ENCODE assay signal across 8 cellular contexts in the genomic region with DNA sequence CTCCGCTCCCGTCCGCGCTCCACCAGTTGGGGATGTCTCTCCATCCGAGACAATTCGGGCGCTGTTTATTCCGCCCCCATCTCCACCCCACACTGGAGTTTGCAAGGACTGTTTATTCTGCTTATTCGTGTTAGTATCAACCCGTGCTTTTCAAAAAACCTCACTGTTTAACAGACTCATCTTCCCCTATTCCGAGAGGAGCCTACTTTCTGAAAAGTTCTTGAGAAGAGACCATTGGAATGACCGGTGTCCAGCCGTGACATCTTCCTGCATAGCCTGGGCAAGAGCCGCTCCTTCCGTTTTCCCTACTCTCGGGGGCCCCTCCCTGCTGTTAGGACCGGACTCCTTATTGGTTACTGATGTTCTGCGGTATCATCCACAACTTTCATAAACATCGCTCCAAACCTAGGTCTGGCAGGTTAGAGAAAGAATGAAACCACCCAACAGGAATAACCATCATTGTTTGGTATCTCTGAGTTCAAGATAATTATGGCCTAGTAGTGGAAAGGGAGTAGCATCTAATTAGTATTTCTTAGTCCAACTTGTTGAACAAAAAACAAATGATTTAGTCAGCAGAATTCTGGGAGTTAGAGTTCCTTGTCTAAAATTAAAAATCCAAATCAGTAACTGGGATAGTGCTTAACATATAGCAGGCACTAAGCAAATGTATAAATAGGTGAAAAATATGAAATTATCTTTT. TPM values are rescaled to one million over a fixed set of nuclear protein-coding genes. Genes with fewer than 3 reads are reported as not detected.
DNase-seq lines count a peak whose midpoint lies in the region; ATAC-seq and TF ChIP-seq lines count a peak whose summit lies in the region.

No MANE protein-coding gene starts in this region.

- TSS peak; percentile 77 for BruUV-seq in Calu3 (replicated peaks; lab: Mats Ljungman, UMichigan)

- CTCF ChIA-PET in Calu3 (lab: Charles Lee) = no interaction called here

- H3K4me1 ChIP-seq in gastroesophageal sphincter = peaks cover 0 to 48% (median 10%) of the 10 kb centered on the region in 3 donors
- H3K4me1 ChIP-seq in tibial nerve = peaks cover 0 to 47% (median 7%) of the 10 kb centered on the region in 4 donors

- intact Hi-C loops in Calu3 (cut with micrococcal nuclease; ENCODE audit: unreplicated experiment) = loop anchor here (2.0 kb wide), 1 partner anchor 54 kb away; the partner anchor contains the start of gene PRPF38B

- TF ChIP-seq CTCF in Calu3 (IDR thresholded peaks at IDR 0.05; ENCODE audit: unreplicated experiment) = no peak
- TF ChIP-seq CTCF in gastroesophageal sphincter (IDR thresholded peaks at IDR 0.05) = no peak
- TF ChIP-seq CTCF in neural crest cell (conservative IDR thresholded peaks at IDR 0.05) = no peak
- no peak for TF ChIP-seq CTCF in tibial nerve (IDR thresholded peaks at IDR 0.05)

- H3K27me3 Mint-ChIP-seq in Calu3 (ENCODE audit: unreplicated experiment) = no peaks in the 10 kb centered on the region
- no peaks in the 10 kb centered on the region for H3K27me3 Mint-ChIP-seq in neural crest cell (ENCODE audit: low read depth)

- H3K36me3 ChIP-seq in gastroesophageal sphincter = no peaks in the 10 kb centered on the region
- H3K36me3 ChIP-seq in tibial nerve = peaks cover 0 to 1% (median 0%) of the 10 kb centered on the region in 3 donors

- H3K4me1 Mint-ChIP-seq in Calu3 (ENCODE audit: low read depth, unreplicated experiment) (peaks cover 19% of the 10 kb centered on the region), neural crest cell (peaks cover 17% of the 10 kb centered on the region)

- H3K9me3 ChIP-seq in gastroesophageal sphincter (no peaks in the 10 kb centered on the region), tibial nerve (no peaks in the 10 kb centered on the region)

- TF ChIP-seq EP300 in gastroesophageal sphincter (IDR thresholded peaks at IDR 0.05) (no peak), tibial nerve (IDR thresholded peaks at IDR 0.05) (peak in 1 of 2 donors; percentile 59)

- WGBS in gastroesophageal sphincter (ENCODE audit: low coverage in 1 of 2), 2 donors = 0 to 1% methylated on average over 12 to 19 of the region's 19 CpGs
- WGBS in tibial nerve, 2 donors = 1% methylated on average over 19 of the region's 19 CpGs

- no peaks in the 10 kb centered on the region for H3K9me3 Mint-ChIP-seq in Calu3 (ENCODE audit: low read depth, unreplicated experiment)
- H3K9me3 Mint-ChIP-seq in activated naive CD4-positive, alpha-beta T cell treated with anti-CD3 and anti-CD28 coated beads, Interleukin-2, amount 50 U/mL, for 72 hours = no peaks in the 10 kb centered on the region
- H3K9me3 Mint-ChIP-seq in neural crest cell = peaks cover 3% of the 10 kb centered on the region

- no peaks in the 10 kb centered on the region for H3K27me3 ChIP-seq in gastroesophageal sphincter
- no peaks in the 10 kb centered on the region for H3K27me3 ChIP-seq in tibial nerve

- H3K36me3 Mint-ChIP-seq in Calu3 (ENCODE audit: insufficient read depth, unreplicated experiment) (peaks cover 14% of the 10 kb centered on the region), neural crest cell (ENCODE audit: low read depth) (no peaks in the 10 kb centered on the region)
- H3K36me3 Mint-ChIP-seq in activated naive CD4-positive, alpha-beta T cell treated with anti-CD3 and anti-CD28 coated beads, Interleukin-2, amount 50 U/mL, for 72 hours = peaks cover 14 to 30% of the 10 kb centered on the region in 2 donors

- H3K4me3 Mint-ChIP-seq in Calu3 (ENCODE audit: low read depth, unreplicated experiment) (peak overlapping the region; percentile 85), neural crest cell (peak overlapping the region; percentile 97)

- H3K4me3 ChIP-seq in gastroesophageal sphincter = peak overlapping the region; percentile 62 to 94
- H3K4me3 ChIP-seq in tibial nerve = peak overlapping the region; percentile 47 to 96 (median 73)

- ATAC-seq in GM21390 (IDR thresholded peaks at IDR 0.05; ENCODE audit: unreplicated experiment) (peak; percentile 25), gastroesophageal sphincter (peak; percentile 81)
- peak; percentile 25 to 68 for ATAC-seq in activated naive CD4-positive, alpha-beta T cell treated with anti-CD3 and anti-CD28 coated beads, Interleukin-2, amount 50 U/mL, for 72 hours

- H3K27ac ChIP-seq in gastroesophageal sphincter (peak overlapping the region; percentile 86 to 99 (median 96)), tibial nerve (peak overlapping the region; percentile 90 to 100 (median 96))

- H3K27ac Mint-ChIP-seq in Calu3 (ENCODE audit: unreplicated experiment) (peak overlapping the region; percentile 97), neural crest cell (ENCODE audit: unreplicated experiment) (peak overlapping the region; percentile 98)
- peak overlapping the region; percentile 96 to 98 for H3K27ac Mint-ChIP-seq in activated naive CD4-positive, alpha-beta T cell treated with anti-CD3 and anti-CD28 coated beads, Interleukin-2, amount 50 U/mL, for 72 hours

- peak; percentile 52 to 75 for TF ChIP-seq POLR2A in gastroesophageal sphincter (IDR thresholded peaks at IDR 0.05)
- peak; percentile 33 to 50 for TF ChIP-seq POLR2A in tibial nerve (IDR thresholded peaks at IDR 0.05)

- DNase-seq in Calu3 (peak; percentile 65), HuH-7.5 (ENCODE audit: low spot score) (peak; percentile 65), neural crest cell (ENCODE audit: low read depth, low spot score) (peak; percentile 58), tibial nerve (ENCODE audit: low spot score in 2 of 2) (peak; percentile 56 to 77)
- DNase-seq in activated naive CD4-positive, alpha-beta T cell treated with anti-CD3 and anti-CD28 coated beads, Interleukin-2, amount 50 U/mL, for 72 hours (ENCODE audit: low spot score in 2 of 2) = peak; percentile 45 to 69

TF ChIP-seq in PFSK-1, 5 proteins besides CTCF, POLR2A, EP300 and RAD21:
- peak; percentile 88; the same call in 1 of the 2 replicates for TF ChIP-seq TAF1 (IDR thresholded peaks at IDR 0.05; ENCODE audit: borderline replicate concordance, insufficient read depth, low read length)
- peak; percentile 86 for TF ChIP-seq POLR2AphosphoS5 (IDR thresholded peaks at IDR 0.05; ENCODE audit: low read depth, low read length)
- no peak for TF ChIP-seq FOXP2 (optimal IDR thresholded peaks at IDR 0.05; ENCODE audit: borderline replicate concordance, extremely low read depth, extremely low read length, insufficient read depth)
- TF ChIP-seq, protein P1, sequence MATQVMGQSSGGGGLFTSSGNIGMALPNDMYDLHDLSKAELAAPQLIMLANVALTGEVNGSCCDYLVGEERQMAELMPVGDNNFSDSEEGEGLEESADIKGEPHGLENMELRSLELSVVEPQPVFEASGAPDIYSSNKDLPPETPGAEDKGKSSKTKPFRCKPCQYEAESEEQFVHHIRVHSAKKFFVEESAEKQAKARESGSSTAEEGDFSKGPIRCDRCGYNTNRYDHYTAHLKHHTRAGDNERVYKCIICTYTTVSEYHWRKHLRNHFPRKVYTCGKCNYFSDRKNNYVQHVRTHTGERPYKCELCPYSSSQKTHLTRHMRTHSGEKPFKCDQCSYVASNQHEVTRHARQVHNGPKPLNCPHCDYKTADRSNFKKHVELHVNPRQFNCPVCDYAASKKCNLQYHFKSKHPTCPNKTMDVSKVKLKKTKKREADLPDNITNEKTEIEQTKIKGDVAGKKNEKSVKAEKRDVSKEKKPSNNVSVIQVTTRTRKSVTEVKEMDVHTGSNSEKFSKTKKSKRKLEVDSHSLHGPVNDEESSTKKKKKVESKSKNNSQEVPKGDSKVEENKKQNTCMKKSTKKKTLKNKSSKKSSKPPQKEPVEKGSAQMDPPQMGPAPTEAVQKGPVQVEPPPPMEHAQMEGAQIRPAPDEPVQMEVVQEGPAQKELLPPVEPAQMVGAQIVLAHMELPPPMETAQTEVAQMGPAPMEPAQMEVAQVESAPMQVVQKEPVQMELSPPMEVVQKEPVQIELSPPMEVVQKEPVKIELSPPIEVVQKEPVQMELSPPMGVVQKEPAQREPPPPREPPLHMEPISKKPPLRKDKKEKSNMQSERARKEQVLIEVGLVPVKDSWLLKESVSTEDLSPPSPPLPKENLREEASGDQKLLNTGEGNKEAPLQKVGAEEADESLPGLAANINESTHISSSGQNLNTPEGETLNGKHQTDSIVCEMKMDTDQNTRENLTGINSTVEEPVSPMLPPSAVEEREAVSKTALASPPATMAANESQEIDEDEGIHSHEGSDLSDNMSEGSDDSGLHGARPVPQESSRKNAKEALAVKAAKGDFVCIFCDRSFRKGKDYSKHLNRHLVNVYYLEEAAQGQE (IDR thresholded peaks at IDR 0.05; ENCODE audit: insufficient read depth in 1 of 2, low read depth in 2 of 2, low read length in 2 of 2) = no peak
- peak; percentile 80; the same call in 1 of the 2 replicates for TF ChIP-seq SIN3A (IDR thresholded peaks at IDR 0.05; ENCODE audit: borderline replicate concordance, insufficient read depth, low read length)

RNA-seq across cellular contexts. Expression of gene STXBP3, which starts 0.8 kb away (rescaled TPM):
- total RNA-seq in Calu3 (2022) (30.3 and 32.0 TPM in 2 replicates), gastroesophageal sphincter (100 to 1,000 TPM in 1 of 4 donors, 10 to 100 TPM in 3; 55.8 to 154 (median 79.9) TPM), neural crest cell (31.5 and 32.2 TPM in 2 replicates), tibial nerve (10 to 100 TPM; 51.0 to 75.8 (median 68.9) TPM)
- 17.1 TPM for polyA plus RNA-seq in PFSK-1 (2012; ENCODE audit: insufficient read length, low read depth)
- 10 to 100 TPM; 34.8 to 44.4 TPM for total RNA-seq in activated naive CD4-positive, alpha-beta T cell treated with anti-CD3 and anti-CD28 coated beads, Interleukin-2, amount 50 U/mL, for 72 hours

RNA-seq across cellular contexts. Expression of gene FNDC7, which starts 34.6 kb away (rescaled TPM):
- total RNA-seq in Calu3 (2022) (not detected in 2 replicates), gastroesophageal sphincter (not detected), neural crest cell (not detected in 2 replicates), tibial nerve (not detected)
- not detected for polyA plus RNA-seq in PFSK-1 (2012; ENCODE audit: insufficient read length, low read depth)
- under 1 TPM; 0.07 to 0.31 TPM for total RNA-seq in activated naive CD4-positive, alpha-beta T cell treated with anti-CD3 and anti-CD28 coated beads, Interleukin-2, amount 50 U/mL, for 72 hours

RNA-seq across cellular contexts. Expression of gene PRPF38B, which starts 55.2 kb away (rescaled TPM):
- total RNA-seq in Calu3 (2022) (45.7 and 47.6 TPM in 2 replicates), gastroesophageal sphincter (10 to 100 TPM; 15.2 to 37.0 (median 24.5) TPM), neural crest cell (55.2 and 58.5 TPM in 2 replicates), tibial nerve (10 to 100 TPM; 25.7 to 34.1 (median 29.3) TPM)
- 28.7 TPM for polyA plus RNA-seq in PFSK-1 (2012; ENCODE audit: insufficient read length, low read depth)
- total RNA-seq in activated naive CD4-positive, alpha-beta T cell treated with anti-CD3 and anti-CD28 coated beads, Interleukin-2, amount 50 U/mL, for 72 hours = 10 to 100 TPM; 64.5 to 69.4 TPM

Comparison
In these comparisons a context has a peak if more than half of its experiments do, and no peak if none do; other contexts are left out.
1. Peak in every context shown above with its lines: DNase-seq, ATAC-seq, H3K4me3 ChIP-seq and H3K27ac ChIP-seq.
2. ATAC-seq: peak in every context shown above with its lines; median percentile 81 in gastroesophageal sphincter; 46 in activated naive CD4-positive, alpha-beta T cell treated with anti-CD3 and anti-CD28 coated beads, Interleukin-2, amount 50 U/mL, for 72 hours; 25 in GM21390.